ENCODE assay signal across 34 cellular contexts in the genomic region with DNA sequence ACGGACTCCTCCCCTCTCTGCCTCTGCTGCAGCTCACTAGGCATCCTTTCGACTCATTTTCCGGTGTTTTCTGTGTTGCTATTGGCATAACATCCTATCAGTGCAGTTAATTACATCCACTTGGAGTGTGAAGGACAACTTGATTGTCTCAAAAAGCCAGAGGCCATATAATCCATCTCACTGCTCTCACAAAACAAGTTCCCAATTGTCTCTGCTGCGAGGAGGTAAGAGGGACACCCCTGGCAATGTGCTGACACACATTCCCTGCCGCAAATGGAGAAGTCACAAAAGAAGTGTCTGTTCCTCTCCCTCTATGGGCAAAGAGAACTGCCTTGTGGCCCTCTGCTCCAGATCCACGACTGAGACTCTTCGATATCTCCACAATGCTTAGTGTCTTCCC.
"Had no signal": no experiment of that assay in that cellular context is flagged by ENCODE, and none has a peak within 500 bp of the region (broad histone marks: within the 10 kb centered on the region; RNA-seq: fewer than 3 reads in every experiment).

No MANE protein-coding gene starts in this region.

- H3K4me1 Mint-ChIP-seq: activated B cell treated with CpG ODN at 0.5 μM for 24 hours; activated naive CD4-positive, alpha-beta T cell treated with anti-CD3 and anti-CD28 coated beads, Interleukin-2, amount 50 U/mL, for 24 hours; activated naive CD8-positive, alpha-beta T cell treated with anti-CD3 and anti-CD28 coated beads for 36 hours; activated naive CD8-positive, alpha-beta T cell treated with anti-CD3 and anti-CD28 coated beads, Interleukin-2, amount 50 U/mL, for 24 hours; activated T-helper 17 cell treated with anti-CD3 and anti-CD28 coated beads, Interleukin-2, amount 50 U/mL, for 72 hours; T-helper 17 cell had no signal

- H3K27ac ChIP-seq: adrenal gland, body of pancreas, epithelial cell of prostate, gastrocnemius medialis, WERI-Rb-1 had no signal

- DNase-seq: activated B cell treated with CpG ODN at 0.5 μM for 24 hours; activated CD4-positive, alpha-beta T cell treated with anti-CD3 and anti-CD28 coated beads for 48 hours; activated CD4-positive, alpha-beta T cell treated with anti-CD3 and anti-CD28 coated beads, Interleukin-2, amount 50 U/mL, for 1 hour; activated CD4-positive, alpha-beta T cell treated with anti-CD3 and anti-CD28 coated beads, Interleukin-2, amount 50 U/mL, for 48 hours; activated CD8-positive, alpha-beta memory T cell treated with anti-CD3 and anti-CD28 coated beads for 24 hours; activated CD8-positive, alpha-beta T cell treated with anti-CD3 and anti-CD28 coated beads for 36 hours; activated effector memory CD4-positive, alpha-beta T cell treated with Interleukin-2 at 50 U/mL for 16 hours; activated naive CD4-positive, alpha-beta T cell treated with anti-CD3 and anti-CD28 coated beads for 36 hours; activated naive CD8-positive, alpha-beta T cell treated with anti-CD3 and anti-CD28 coated beads for 36 hours; activated naive CD8-positive, alpha-beta T cell treated with anti-CD3 and anti-CD28 coated beads, Interleukin-2, amount 50 U/mL, for 24 hours; activated T-cell treated with anti-CD3 and anti-CD28 coated beads, Interleukin-2, amount 50 U/mL, for 4 hours; adrenal gland; amygdala; aorta; body of pancreas; caudate nucleus; cortex of kidney; dermis blood vessel endothelial cell; effector CD8-positive, alpha-beta T cell; foreskin fibroblast; gastrocnemius medialis; glutamatergic neuron; T-helper 1 cell; T-helper 17 cell; T1000; WERI-Rb-1 had no signal

- H3K36me3 Mint-ChIP-seq: activated naive CD4-positive, alpha-beta T cell treated with anti-CD3 and anti-CD28 coated beads, Interleukin-2, amount 50 U/mL, for 24 hours; activated naive CD8-positive, alpha-beta T cell treated with anti-CD3 and anti-CD28 coated beads for 36 hours had no signal

- FAIRE-seq: colon, endometrium, endothelial cell of umbilical vein had no signal

- H3K9me3 Mint-ChIP-seq: activated B cell treated with CpG ODN at 0.5 μM for 24 hours; activated CD8-positive, alpha-beta T cell treated with anti-CD3 and anti-CD28 coated beads for 36 hours; activated naive CD4-positive, alpha-beta T cell treated with anti-CD3 and anti-CD28 coated beads for 36 hours; activated naive CD4-positive, alpha-beta T cell treated with anti-CD3 and anti-CD28 coated beads, Interleukin-2, amount 50 U/mL, for 24 hours; activated naive CD8-positive, alpha-beta T cell treated with anti-CD3 and anti-CD28 coated beads for 36 hours; activated naive CD8-positive, alpha-beta T cell treated with anti-CD3 and anti-CD28 coated beads, Interleukin-2, amount 50 U/mL, for 24 hours; activated T-cell treated with anti-CD3 and anti-CD28 coated beads, Interleukin-2, amount 50 U/mL, for 4 hours; activated T-helper 17 cell treated with anti-CD3 and anti-CD28 coated beads, Interleukin-2, amount 50 U/mL, for 72 hours; T-helper 2 cell treated with Interferon-gamma antibody and Interleukin-4, amounts not matched to agents 5 μg/mL and 100 μg/mL, for 36 hours had no signal

- H3K27ac Mint-ChIP-seq: activated B cell treated with CpG ODN at 0.5 μM for 24 hours; activated CD8-positive, alpha-beta T cell treated with anti-CD3 and anti-CD28 coated beads for 36 hours; activated naive CD4-positive, alpha-beta T cell treated with anti-CD3 and anti-CD28 coated beads for 36 hours; activated naive CD4-positive, alpha-beta T cell treated with anti-CD3 and anti-CD28 coated beads, Interleukin-2, amount 50 U/mL, for 24 hours; activated naive CD8-positive, alpha-beta T cell treated with anti-CD3 and anti-CD28 coated beads for 36 hours; activated naive CD8-positive, alpha-beta T cell treated with anti-CD3 and anti-CD28 coated beads, Interleukin-2, amount 50 U/mL, for 24 hours; activated T-helper 17 cell treated with anti-CD3 and anti-CD28 coated beads, Interleukin-2, amount 50 U/mL, for 72 hours; T-helper 17 cell; T-helper 2 cell treated with Interferon-gamma antibody and Interleukin-4, amounts not matched to agents 5 μg/mL and 100 μg/mL, for 36 hours had no signal

- H3K4me1 ChIP-seq: adrenal gland, body of pancreas, gastrocnemius medialis had no signal

- ATAC-seq: activated CD4-positive, CD25-positive, alpha-beta regulatory T cell treated with anti-CD3 and anti-CD28 coated beads, Interleukin-2, amount 50 U/mL, for 24 hours; activated CD8-positive, alpha-beta T cell treated with anti-CD3 and anti-CD28 coated beads for 36 hours; activated naive CD8-positive, alpha-beta T cell treated with anti-CD3 and anti-CD28 coated beads, Interleukin-2, amount 50 U/mL, for 24 hours; activated T-cell treated with anti-CD3 and anti-CD28 coated beads, Interleukin-2, amount 50 U/mL, for 4 hours; activated T-helper 17 cell treated with anti-CD3 and anti-CD28 coated beads, Interleukin-2, amount 50 U/mL, for 72 hours; body of pancreas; gastrocnemius medialis; T-helper 17 cell had no signal

- H3K4me3 Mint-ChIP-seq: activated B cell treated with CpG ODN at 0.5 μM for 24 hours; activated CD8-positive, alpha-beta T cell treated with anti-CD3 and anti-CD28 coated beads for 36 hours; activated naive CD4-positive, alpha-beta T cell treated with anti-CD3 and anti-CD28 coated beads for 36 hours; activated naive CD4-positive, alpha-beta T cell treated with anti-CD3 and anti-CD28 coated beads, Interleukin-2, amount 50 U/mL, for 24 hours; activated naive CD8-positive, alpha-beta T cell treated with anti-CD3 and anti-CD28 coated beads for 36 hours; activated naive CD8-positive, alpha-beta T cell treated with anti-CD3 and anti-CD28 coated beads, Interleukin-2, amount 50 U/mL, for 24 hours; activated T-cell treated with anti-CD3 and anti-CD28 coated beads, Interleukin-2, amount 50 U/mL, for 4 hours; activated T-helper 17 cell treated with anti-CD3 and anti-CD28 coated beads, Interleukin-2, amount 50 U/mL, for 72 hours; T-helper 17 cell; T-helper 2 cell treated with Interferon-gamma antibody and Interleukin-4, amounts not matched to agents 5 μg/mL and 100 μg/mL, for 36 hours had no signal

- H3K4me3 ChIP-seq: adrenal gland, body of pancreas, gastrocnemius medialis had no signal

- H3K36me3 ChIP-seq: adrenal gland, gastrocnemius medialis, WERI-Rb-1 had no signal

- H3K9me3 ChIP-seq: adrenal gland, body of pancreas, gastrocnemius medialis had no signal

- H3K27me3 ChIP-seq: adrenal gland, body of pancreas, gastrocnemius medialis had no signal

- H3K27me3 Mint-ChIP-seq: activated B cell treated with CpG ODN at 0.5 μM for 24 hours; activated CD8-positive, alpha-beta T cell treated with anti-CD3 and anti-CD28 coated beads for 36 hours; activated naive CD4-positive, alpha-beta T cell treated with anti-CD3 and anti-CD28 coated beads, Interleukin-2, amount 50 U/mL, for 24 hours; activated naive CD8-positive, alpha-beta T cell treated with anti-CD3 and anti-CD28 coated beads for 36 hours; activated naive CD8-positive, alpha-beta T cell treated with anti-CD3 and anti-CD28 coated beads, Interleukin-2, amount 50 U/mL, for 24 hours had no signal
